Comparison of ENCODE assay signal across 8 cellular contexts in the genomic region with DNA sequence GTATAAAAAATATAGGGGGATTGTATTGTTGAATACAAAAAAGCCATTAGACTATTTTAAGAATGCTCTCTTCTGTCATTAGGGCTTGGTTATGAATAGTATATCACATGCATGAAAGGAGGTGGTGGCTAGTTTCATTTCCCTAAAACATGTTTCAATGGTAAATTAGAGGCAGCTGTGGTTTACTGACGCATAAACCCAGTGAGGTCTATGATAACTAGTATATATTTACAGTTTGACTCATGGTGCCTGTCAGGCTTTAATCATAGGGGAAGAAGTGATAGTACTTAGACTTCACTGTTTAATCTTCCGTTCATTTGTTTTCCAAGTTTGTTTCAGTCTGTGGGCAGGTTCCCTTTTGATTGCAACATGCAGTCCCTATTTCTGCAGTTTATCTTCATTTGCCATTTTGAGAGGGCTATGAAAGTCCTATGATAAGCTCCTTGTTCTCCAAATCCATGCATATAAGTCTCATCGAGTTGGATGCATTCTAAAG. TPM values are rescaled to one million over a fixed set of nuclear protein-coding genes. Genes with fewer than 3 reads are reported as not detected.
DNase-seq lines count a peak whose midpoint lies in the region; ATAC-seq, FAIRE-seq and TF ChIP-seq lines count a peak whose summit lies in the region.

No MANE protein-coding gene starts in this region.

- FAIRE-seq in D721Med (lab: Jason Lieb, UNC): no peak

- DNase-seq in Right ventricle myocardium inferior (ENCODE audit: missing footprints): no peak
- DNase-seq in cardiac septum (ENCODE audit: low spot score): no peak
- peak; percentile 97 for DNase-seq in NAMALWA (ENCODE audit: low spot score)
- DNase-seq in astrocyte of the cerebellum (ENCODE audit: low read depth): peak; percentile 90
- peak; percentile 19 to 71 for DNase-seq in memory B cell (ENCODE audit: low spot score in 2 of 2)
- DNase-seq in amygdala (lab: John Stamatoyannopoulos, UW): no peak
- DNase-seq in D721Med (ENCODE audit: insufficient read length, low spot score): no peak

- peak overlapping the region; percentile 84 for H3K4me3 Mint-ChIP-seq in memory B cell

- in situ Hi-C loops in astrocyte of the cerebellum (cut with HindIII; ENCODE audit: low sequenced_read_pairs): no loop called here

- intact Hi-C loops in Right ventricle myocardium inferior (cut with DNase I): no loop called here
- intact Hi-C loops in cardiac septum (cut with DNase I): no loop called here

- no peaks in the 10 kb centered on the region for H3K36me3 Mint-ChIP-seq in memory B cell

- H3K4me3 ChIP-seq in astrocyte of the cerebellum (ENCODE audit: low read depth, low read length): no peak overlapping the region

- H3K4me1 Mint-ChIP-seq in memory B cell: peaks cover 19% of the 10 kb centered on the region

- H3K27ac Mint-ChIP-seq in memory B cell: peak overlapping the region; percentile 42

- H3K9me3 Mint-ChIP-seq in memory B cell: no peaks in the 10 kb centered on the region

- H3K27me3 Mint-ChIP-seq in memory B cell: peaks cover 8% of the 10 kb centered on the region

- TF ChIP-seq CTCF in astrocyte of the cerebellum (IDR thresholded peaks at IDR 0.05; ENCODE audit: low read depth, low read length, missing control alignments) (no peak), D721Med (IDR thresholded peaks at IDR 0.05; ENCODE audit: insufficient read depth, missing control alignments) (no peak)

- ATAC-seq in Right ventricle myocardium inferior (peak; percentile 68), HG02588 (IDR thresholded peaks at IDR 0.05; ENCODE audit: unreplicated experiment) (peak; percentile 95), memory B cell (ENCODE audit: low read depth) (peak; percentile 94)

RNA-seq across cellular contexts. Expression of gene MAP4K3, which starts 55.1 kb away (rescaled TPM):
- total RNA-seq in Right ventricle myocardium inferior (32.3 TPM), cardiac septum (40.0 TPM)

Comparison
In these comparisons a context has a peak if more than half of its experiments do, and no peak if none do; other contexts are left out.
1. DNase-seq: peak in NAMALWA (single experiment), astrocyte of the cerebellum (single experiment) and memory B cell (2 of 2); none in Right ventricle myocardium inferior (single experiment), cardiac septum (single experiment), amygdala (0 of 56) and D721Med (single experiment).
2. Peak in every context shown above with its lines, with median percentiles within 50 percentile points of each other: ATAC-seq.